22 cellular contexts compared by ENCODE assay signal in genomic region chr2:102621630-102622029, GRCh38. TPM values are rescaled to one million over a fixed set of nuclear protein-coding genes. Genes with fewer than 3 reads are reported as not detected.
"Had no signal": no experiment of that assay in that cellular context is flagged by ENCODE, and none has a peak within 500 bp of the region (broad histone marks: within the 10 kb centered on the region; RNA-seq: fewer than 3 reads in every experiment).

No MANE protein-coding gene starts in this region.

- H3K9me3 Mint-ChIP-seq: activated naive CD4-positive, alpha-beta T cell treated with anti-CD3 and anti-CD28 coated beads, Interleukin-2, amount 50 U/mL, for 72 hours; activated T-cell treated with anti-CD3 and anti-CD28 coated beads, Interleukin-2, amount 50 U/mL, for 72 hours; stimulated activated naive CD8-positive, alpha-beta T cell treated with anti-CD3 and anti-CD28 coated beads, Interleukin-15, Interleukin-2, amounts not matched to agents 100 ng/mL and 50 ng/mL, for 24 hours; T-helper 2 cell treated with Interferon-gamma antibody and Interleukin-4, amounts not matched to agents 5 μg/mL and 100 μg/mL, for 36 hours had no signal

- H3K4me3 Mint-ChIP-seq: activated T-cell treated with anti-CD3 and anti-CD28 coated beads, Interleukin-2, amount 50 U/mL, for 72 hours; nephron progenitor cell; stimulated activated naive CD8-positive, alpha-beta T cell treated with anti-CD3 and anti-CD28 coated beads, Interleukin-15, Interleukin-2, amounts not matched to agents 100 ng/mL and 50 ng/mL, for 24 hours; T-helper 2 cell treated with Interferon-gamma antibody and Interleukin-4, amounts not matched to agents 5 μg/mL and 100 μg/mL, for 36 hours had no signal

- H3K27ac Mint-ChIP-seq: activated naive CD4-positive, alpha-beta T cell treated with anti-CD3 and anti-CD28 coated beads, Interleukin-2, amount 50 U/mL, for 72 hours; activated T-cell treated with anti-CD3 and anti-CD28 coated beads, Interleukin-2, amount 50 U/mL, for 72 hours; nephron progenitor cell; stimulated activated naive CD8-positive, alpha-beta T cell treated with anti-CD3 and anti-CD28 coated beads, Interleukin-15, Interleukin-2, amounts not matched to agents 100 ng/mL and 50 ng/mL, for 24 hours; T-helper 2 cell treated with Interferon-gamma antibody and Interleukin-4, amounts not matched to agents 5 μg/mL and 100 μg/mL, for 36 hours had no signal

- H3K36me3 ChIP-seq: adrenal gland, breast epithelium, suprapubic skin had no signal

- H3K4me1 ChIP-seq: breast epithelium had no signal

- DNase-seq: activated CD4-positive, alpha-beta T cell treated with anti-CD3 and anti-CD28 coated beads for 1 hour; activated effector memory CD4-positive, alpha-beta T cell treated with anti-CD3 and anti-CD28 coated beads, Interleukin-2, amount 50 U/mL, for 16 hours; activated T-cell treated with anti-CD3 and anti-CD28 coated beads, Interleukin-2, amount 50 U/mL, for 72 hours; adrenal gland; cortex of kidney; erythroblast; foreskin melanocyte; glutamatergic neuron; hippocampal formation; islet precursor cell; nephron progenitor cell; nucleus accumbens; retina; stimulated activated CD4-positive, alpha-beta T cell treated with anti-CD3 and anti-CD28 coated beads, Interleukin-12 subunit alpha, Interleukin-12 subunit beta, amount 100 ng/mL, for 4 hours had no signal

- ATAC-seq: activated T-cell treated with anti-CD3 and anti-CD28 coated beads, Interleukin-2, amount 50 U/mL, for 72 hours; left lobe of liver had no signal

- H3K4me3 ChIP-seq: adrenal gland, breast epithelium, lung, suprapubic skin had no signal

- H3K27ac ChIP-seq: adrenal gland, breast epithelium, suprapubic skin had no signal

- H3K9me3 ChIP-seq: adrenal gland, breast epithelium, suprapubic skin had no signal

RNA-seq across cellular contexts. Expression of gene SLC9A2, which starts 2.3 kb away (rescaled TPM):
- total RNA-seq: activated CD8-positive, alpha-beta memory T cell treated with anti-CD3 and anti-CD28 coated beads for 36 hours; left lobe of liver had no signal
